In genomic region chr20:62237772-62238568, GRCh38 we compare ENCODE assay signal across 8 cellular contexts.
A peak's percentile ranks its signal among the peaks of the same experiment; 100 is the strongest.
DNase-seq lines count a peak whose midpoint lies in the region; ATAC-seq and TF ChIP-seq lines count a peak whose summit lies in the region.

Gene OSBPL2, plus strand, starts transcription at chr20:62238521. Its CDS starts 17,664 bp downstream, at chr20:62256185.

- peak; percentile 86 for DNase-seq in AG09309 (ENCODE audit: low read depth)
- DNase-seq in NCI-H446 treated with DMSO at 0.1 percent for 48 hours (lab: John Stamatoyannopoulos, UW), result peak; percentile 91
- DNase-seq in cerebellar cortex (ENCODE audit: low spot score), result peak; percentile 99
- peak; percentile 100 for DNase-seq in islet precursor cell
- peak; percentile 100 for DNase-seq in stimulated activated CD4-positive, alpha-beta T cell treated with anti-CD3 and anti-CD28 coated beads, Interleukin-15, amount 100 ng/mL, for 1 hour (ENCODE audit: low read depth in 1 of 2, low spot score in 1 of 2)

- no peak for TF ChIP-seq CTCF in AG09309 (IDR thresholded peaks at IDR 0.05; ENCODE audit: control insufficient read depth, insufficient read depth, low read depth, low read length, missing control alignments)

- ATAC-seq in GM19035 (IDR thresholded peaks at IDR 0.05; ENCODE audit: unreplicated experiment), result peak; percentile 97
- peak; percentile 96 for ATAC-seq in HG03354 (IDR thresholded peaks at IDR 0.05; ENCODE audit: poor library complexity, severe bottlenecking, unreplicated experiment)
- peak; percentile 98 to 99 for ATAC-seq in activated CD4-positive, CD25-positive, alpha-beta regulatory T cell treated with anti-CD3 and anti-CD28 coated beads, Interleukin-2, amount 50 U/mL, for 24 hours

- peak within 1 kb of the TSS; percentile 75 for H3K4me3 ChIP-seq in AG09309 (ENCODE audit: control insufficient read depth, low read depth, low read length)

Comparison
In these comparisons a context has a peak if more than half of its experiments do, and no peak if none do; other contexts are left out.
1. Peak in every context shown above with its lines: DNase-seq, ATAC-seq and H3K4me3 ChIP-seq.